22 cellular contexts compared by ENCODE assay signal in the genomic region with DNA sequence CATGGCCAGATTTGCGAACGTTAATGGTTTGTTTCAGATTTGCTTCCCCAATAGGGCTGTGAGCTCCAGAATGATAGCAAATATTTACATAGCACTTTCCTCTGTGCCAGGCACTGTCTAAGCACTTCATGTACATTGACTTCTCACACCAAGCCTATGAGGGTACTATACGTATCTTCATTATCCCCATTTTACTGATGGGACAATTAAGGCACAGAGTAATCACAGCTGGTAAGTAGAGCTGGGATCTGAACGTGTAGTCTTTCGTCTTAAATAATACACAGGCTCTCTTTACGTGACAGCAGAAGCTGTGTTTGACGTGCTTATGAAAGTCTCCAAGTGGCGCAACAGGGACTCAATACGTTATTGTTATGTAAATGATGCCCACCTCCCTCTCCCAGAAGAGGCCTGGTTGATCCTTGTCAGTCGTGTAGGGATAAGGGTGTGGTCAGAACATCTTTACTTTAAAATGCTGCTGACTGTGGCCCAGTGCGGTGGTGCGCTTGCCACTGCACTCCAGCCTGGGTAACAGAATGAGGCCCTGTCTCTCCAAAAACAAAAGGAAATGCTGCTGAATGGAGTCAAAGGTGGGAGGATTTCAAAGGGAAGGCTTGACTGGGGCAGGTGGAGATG.
DNase-seq lines count a peak whose midpoint lies in the region; ATAC-seq, FAIRE-seq and TF ChIP-seq lines count a peak whose summit lies in the region.
"Had no signal": no experiment of that assay in that cellular context is flagged by ENCODE, and none has a peak within 500 bp of the region (broad histone marks: within the 10 kb centered on the region; RNA-seq: fewer than 3 reads in every experiment).

No MANE protein-coding gene starts in this region.

- CTCF ChIA-PET in K562 (lab: Yijun Ruan, JAX; ENCODE audit: low intra/inter-chr PET ratio) = no interaction called here

- in situ Hi-C loops in K562 (cut with MboI) = no loop called here

- WGBS in K562 (ENCODE audit: insufficient coverage, low coverage, missing lambda C conversion rate) = 27% methylated on average over 12 of the region's 12 CpGs

- H3K4me2 ChIP-seq in K562 (ENCODE audit: insufficient read depth, low read length) = peak overlapping the region; percentile 71
- H3K4me2 ChIP-seq: SK-N-SH had no signal

- H4K20me1 ChIP-seq in K562 (replicated peaks; ENCODE audit: control insufficient read depth, insufficient read depth, low read length) = no peaks in the 10 kb centered on the region

- no peaks in the 10 kb centered on the region for H3K36me3 ChIP-seq in K562 (ENCODE audit: control insufficient read depth, insufficient read depth, low read length)
- H3K36me3 ChIP-seq: adrenal gland had no signal

- TF ChIP-seq CTCF in LNCaP clone FGC (IDR thresholded peaks at IDR 0.05; ENCODE audit: control insufficient read depth, extremely low read depth, insufficient read depth) = no peak
- TF ChIP-seq CTCF in K562 (IDR thresholded peaks at IDR 0.05 in 2 of 3, conservative IDR thresholded peaks at IDR 0.05 in 1 of 3; ENCODE audit: insufficient read depth in 2 of 3, low read depth in 1 of 3, low read length in 3 of 3) = no peak

- no peak for TF ChIP-seq RAD21 in K562 (CRISPR knock-in tag; conservative IDR thresholded peaks at IDR 0.05 in 1 of 2, IDR thresholded peaks at IDR 0.05 in 1 of 2)

- no TSS peak for BruUV-seq in K562 (replicated peaks; lab: Mats Ljungman, UMichigan)

- FAIRE-seq in K562 (lab: Jason Lieb, UNC) = no peak
- FAIRE-seq: TTC549 had no signal

- POLR2A ChIA-PET in K562 (lab: Yijun Ruan, JAX) = interaction anchor here (0.6 kb wide), 1 partner anchor 43 kb away, joined by 3 read pairs; no protein-coding TSS in a partner anchor

- no peak overlapping the region for H3K9ac ChIP-seq in K562 (ENCODE audit: insufficient read depth in 1 of 2, low read depth in 2 of 2, low read length in 2 of 2)
- H3K9ac ChIP-seq: SK-N-SH had no signal

- intact Hi-C loops in K562 (cut with micrococcal nuclease) = loop anchor here (10.0 kb wide), 1 partner anchor 255 kb away; the partner anchor contains the start of gene TUNAR

- H3K9me3 ChIP-seq in K562 (replicated peaks; ENCODE audit: control insufficient read depth, insufficient read depth, low read depth, low read length) = 0 out of 2 replicates have a peak, but pooled peaks cover 3% of the 10 kb centered on the region
- H3K9me3 ChIP-seq: adrenal gland, body of pancreas, SK-N-SH had no signal

- peak overlapping the region; percentile 83 for H2AFZ ChIP-seq in K562 (ENCODE audit: low read depth, low read length)

- ATAC-seq in K562 = no peak
- no peak for ATAC-seq in HG03108 (IDR thresholded peaks at IDR 0.05; ENCODE audit: unreplicated experiment)
- ATAC-seq: activated CD4-positive, CD25-positive, alpha-beta regulatory T cell treated with anti-CD3 and anti-CD28 coated beads, Interleukin-2, amount 50 U/mL, for 24 hours; body of pancreas; effector memory CD8-positive, alpha-beta T cell; Right ventricle myocardium inferior; stimulated activated effector memory CD8-positive, alpha-beta T cell treated with anti-CD3 and anti-CD28 coated beads, Interleukin-12 subunit alpha, Interleukin-12 subunit beta, amount 100 ng/mL, for 72 hours had no signal

- DNase-seq in DMS53 treated with DMSO at 0.1 percent for 48 hours (lab: John Stamatoyannopoulos, UW; ENCODE audit: unreplicated experiment) = peak; percentile 27
- peak; percentile 18 for DNase-seq in LNCaP clone FGC (ENCODE audit: low read depth)
- DNase-seq in NCI-H345 treated with DMSO at 0.1 percent for 48 hours (lab: John Stamatoyannopoulos, UW; ENCODE audit: unreplicated experiment) = peak; percentile 78
- DNase-seq in K562 (ENCODE audit: extremely low read depth in 1 of 4, low spot score in 3 of 4) = no peak
- no peak for DNase-seq in NCI-H82 treated with DMSO at 0.1 percent for 48 hours (lab: John Stamatoyannopoulos, UW; ENCODE audit: unreplicated experiment)
- no peak for DNase-seq in COR-L47 (lab: John Stamatoyannopoulos, UW)
- DNase-seq: adrenal gland; body of pancreas; CD8-positive, alpha-beta memory T cell; effector memory CD8-positive, alpha-beta T cell; GDM1; hypothalamus; NCI-H187; NCI-H2227 treated with DMSO at 0.1 percent for 48 hours; SK-N-SH; stimulated activated CD4-positive, alpha-beta T cell treated with anti-CD3 and anti-CD28 coated beads, Interleukin-15, amount 100 ng/mL, for 24 hours; trophoblast cell had no signal

- no peaks in the 10 kb centered on the region for H3K4me1 ChIP-seq in K562 (replicated peaks in 1 of 2; ENCODE audit: control insufficient read depth in 2 of 2, insufficient read depth in 2 of 2, low read length in 2 of 2)
- H3K4me1 ChIP-seq: adrenal gland, body of pancreas had no signal

- no peaks in the 10 kb centered on the region for H3K79me2 ChIP-seq in K562 (ENCODE audit: control insufficient read depth, insufficient read depth, low read length)

- no peak overlapping the region for H3K27ac ChIP-seq in K562 (ENCODE audit: extremely low read depth, low read depth, low read length)
- H3K27ac ChIP-seq: adrenal gland, body of pancreas had no signal

- H3K4me3 ChIP-seq in LNCaP clone FGC (ENCODE audit: low read depth, low read length) (no peak overlapping the region), K562 (no peak overlapping the region)
- H3K4me3 ChIP-seq: adrenal gland, body of pancreas had no signal

- TF ChIP-seq POLR2A in K562 (conservative IDR thresholded peaks at IDR 0.05) = no peak

- no peaks in the 10 kb centered on the region for H3K9me1 ChIP-seq in K562 (ENCODE audit: control insufficient read depth, insufficient read depth, low read length)

- no peak for TF ChIP-seq EP300 in K562 (IDR thresholded peaks at IDR 0.05; ENCODE audit: low read length)

- no peaks in the 10 kb centered on the region for H3K27me3 ChIP-seq in K562 (ENCODE audit: control insufficient read depth in 2 of 2, insufficient read depth in 2 of 2, low read length in 2 of 2)
- H3K27me3 ChIP-seq: adrenal gland, body of pancreas had no signal

TF ChIP-seq in K562, 482 proteins besides CTCF, POLR2A, EP300 and RAD21:
- no peak for TF ChIP-seq SREBF1 (IDR thresholded peaks at IDR 0.05; ENCODE audit: borderline replicate concordance, low read depth, low read length)
- TF ChIP-seq HNRNPUL1 (IDR thresholded peaks at IDR 0.05; ENCODE audit: low read length) = no peak
- TF ChIP-seq KDM1A (IDR thresholded peaks at IDR 0.05) = no peak
- TF ChIP-seq HDAC2 (IDR thresholded peaks at IDR 0.05) = no peak
- no peak for TF ChIP-seq FOXK1 (CRISPR knock-in tag; IDR thresholded peaks at IDR 0.05; ENCODE audit: borderline replicate concordance)
- no peak for TF ChIP-seq FUS (optimal IDR thresholded peaks at IDR 0.05; ENCODE audit: low read depth, low read length)
- TF ChIP-seq, protein P1, sequence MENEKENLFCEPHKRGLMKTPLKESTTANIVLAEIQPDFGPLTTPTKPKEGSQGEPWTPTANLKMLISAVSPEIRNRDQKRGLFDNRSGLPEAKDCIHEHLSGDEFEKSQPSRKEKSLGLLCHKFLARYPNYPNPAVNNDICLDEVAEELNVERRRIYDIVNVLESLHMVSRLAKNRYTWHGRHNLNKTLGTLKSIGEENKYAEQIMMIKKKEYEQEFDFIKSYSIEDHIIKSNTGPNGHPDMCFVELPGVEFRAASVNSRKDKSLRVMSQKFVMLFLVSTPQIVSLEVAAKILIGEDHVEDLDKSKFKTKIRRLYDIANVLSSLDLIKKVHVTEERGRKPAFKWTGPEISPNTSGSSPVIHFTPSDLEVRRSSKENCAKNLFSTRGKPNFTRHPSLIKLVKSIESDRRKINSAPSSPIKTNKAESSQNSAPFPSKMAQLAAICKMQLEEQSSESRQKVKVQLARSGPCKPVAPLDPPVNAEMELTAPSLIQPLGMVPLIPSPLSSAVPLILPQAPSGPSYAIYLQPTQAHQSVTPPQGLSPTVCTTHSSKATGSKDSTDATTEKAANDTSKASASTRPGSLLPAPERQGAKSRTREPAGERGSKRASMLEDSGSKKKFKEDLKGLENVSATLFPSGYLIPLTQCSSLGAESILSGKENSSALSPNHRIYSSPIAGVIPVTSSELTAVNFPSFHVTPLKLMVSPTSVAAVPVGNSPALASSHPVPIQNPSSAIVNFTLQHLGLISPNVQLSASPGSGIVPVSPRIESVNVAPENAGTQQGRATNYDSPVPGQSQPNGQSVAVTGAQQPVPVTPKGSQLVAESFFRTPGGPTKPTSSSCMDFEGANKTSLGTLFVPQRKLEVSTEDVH (IDR thresholded peaks at IDR 0.05; ENCODE audit: low read depth, partially characterized antibody) = no peak
- TF ChIP-seq, protein P2, sequence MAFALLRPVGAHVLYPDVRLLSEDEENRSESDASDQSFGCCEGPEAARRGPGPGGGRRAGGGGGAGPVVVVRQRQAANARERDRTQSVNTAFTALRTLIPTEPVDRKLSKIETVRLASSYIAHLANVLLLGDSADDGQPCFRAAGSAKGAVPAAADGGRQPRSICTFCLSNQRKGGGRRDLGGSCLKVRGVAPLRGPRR (CRISPR knock-in tag; IDR thresholded peaks at IDR 0.05) = no peak
- TF ChIP-seq C11orf30 (IDR thresholded peaks at IDR 0.05; ENCODE audit: low read depth) = no peak
- TF ChIP-seq, protein P3, sequence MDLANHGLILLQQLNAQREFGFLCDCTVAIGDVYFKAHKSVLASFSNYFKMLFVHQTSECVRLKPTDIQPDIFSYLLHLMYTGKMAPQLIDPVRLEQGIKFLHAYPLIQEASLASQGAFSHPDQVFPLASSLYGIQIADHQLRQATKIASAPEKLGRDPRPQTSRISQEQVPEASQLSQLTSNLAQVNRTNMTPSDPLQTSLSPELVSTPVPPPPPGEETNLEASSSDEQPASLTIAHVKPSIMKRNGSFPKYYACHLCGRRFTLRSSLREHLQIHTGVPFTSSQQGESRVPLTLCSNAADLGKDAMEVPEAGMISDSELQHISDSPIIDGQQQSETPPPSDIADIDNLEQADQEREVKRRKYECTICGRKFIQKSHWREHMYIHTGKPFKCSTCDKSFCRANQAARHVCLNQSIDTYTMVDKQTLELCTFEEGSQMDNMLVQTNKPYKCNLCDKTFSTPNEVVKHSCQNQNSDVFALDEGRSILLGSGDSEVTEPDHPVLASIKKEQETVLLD (IDR thresholded peaks at IDR 0.05) = no peak
- TF ChIP-seq TRIM28 (IDR thresholded peaks at IDR 0.05) = no peak
- TF ChIP-seq DNMT1 (IDR thresholded peaks at IDR 0.05) = no peak
- no peak for TF ChIP-seq EWSR1 (IDR thresholded peaks at IDR 0.05; ENCODE audit: borderline replicate concordance, low read depth, partially characterized antibody)
- TF ChIP-seq RFX1 (IDR thresholded peaks at IDR 0.05) = no peak
- no peak for TF ChIP-seq ZNF23 (CRISPR knock-in tag; IDR thresholded peaks at IDR 0.05)

Comparison
In these comparisons a context has a peak if more than half of its experiments do, and no peak if none do; other contexts are left out.
1. DNase-seq: peak in DMS53 treated with DMSO at 0.1 percent for 48 hours (single experiment), LNCaP clone FGC (single experiment) and NCI-H345 treated with DMSO at 0.1 percent for 48 hours (single experiment); none in K562 (0 of 4), NCI-H82 treated with DMSO at 0.1 percent for 48 hours (single experiment) and COR-L47 (single experiment).